In the genomic region with DNA sequence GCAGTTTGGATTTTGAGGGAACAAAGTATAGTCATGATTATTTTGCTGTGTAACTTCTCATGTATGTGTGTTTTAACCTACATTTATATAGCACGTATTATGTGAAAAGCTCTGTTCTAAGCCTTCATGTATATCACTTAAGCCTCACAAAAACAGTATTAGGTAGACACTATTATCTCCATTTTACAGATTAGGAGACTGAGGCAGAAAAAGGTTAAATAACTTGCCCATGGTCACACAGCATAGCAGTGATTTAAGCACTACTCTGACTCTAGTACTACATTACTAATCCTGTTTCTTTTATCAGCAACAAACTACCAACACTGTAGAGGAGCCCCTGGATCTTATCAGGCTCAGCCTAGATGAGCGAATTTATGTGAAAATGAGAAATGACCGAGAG, we compare ENCODE assay signal across 1 cellular context.
TF ChIP-seq lines count a peak whose summit lies in the region.

No MANE protein-coding gene starts in this region.

TF ChIP-seq in GM12878, 131 proteins besides CTCF, POLR2A, EP300 and RAD21:
- no peak for TF ChIP-seq JUND (IDR thresholded peaks at IDR 0.05; ENCODE audit: low read depth, low read length)
- TF ChIP-seq RELA (IDR thresholded peaks at IDR 0.05; ENCODE audit: borderline replicate concordance, partially characterized antibody): no peak
- TF ChIP-seq KDM1A (IDR thresholded peaks at IDR 0.05; ENCODE audit: borderline replicate concordance): no peak
- TF ChIP-seq HCFC1 (IDR thresholded peaks at IDR 0.05; ENCODE audit: low read length): no peak
